Comparison of ENCODE assay signal across 9 cellular contexts in genomic region chr1:241302024-241302423, GRCh38. TPM values are rescaled to one million over a fixed set of nuclear protein-coding genes. Genes with fewer than 3 reads are reported as not detected.
"Had no signal": no experiment of that assay in that cellular context is flagged by ENCODE, and none has a peak within 500 bp of the region (broad histone marks: within the 10 kb centered on the region; RNA-seq: fewer than 3 reads in every experiment).

No MANE protein-coding gene starts in this region.

RNA-seq across cellular contexts. Expression of gene RGS7, which starts 55.0 kb away (rescaled TPM):
- total RNA-seq: activated CD4-positive, alpha-beta memory T cell treated with anti-CD3 and anti-CD28 coated beads, Interleukin-2, amount 10 ng/mL, durations not matched to agents 7 days and 5 days; activated CD4-positive, alpha-beta T cell treated with anti-CD3 and anti-CD28 coated beads, Interleukin-2, amount 10 ng/mL, durations not matched to agents 7 days and 5 days; activated naive CD4-positive, alpha-beta T cell treated with anti-CD3 and anti-CD28 coated beads, Interleukin-2, amount 50 U/mL, for 72 hours; activated naive CD8-positive, alpha-beta T cell treated with anti-CD3 and anti-CD28 coated beads, Interleukin-2, amount 10 ng/mL, durations not matched to agents 7 days and 5 days; activated T-cell treated with anti-CD3 and anti-CD28 coated beads, Interleukin-2, amount 50 U/mL, for 72 hours; ascending aorta; cardiac muscle cell; esophagus squamous epithelium; T-helper 1 cell treated with Interleukin-12 subunit alpha and Interleukin-12 subunit beta and Interleukin-4 antibody, amounts not matched to agents 30 ng/mL and 1 ng/mL, for 36 hours had no signal
- polyA plus RNA-seq: cardiac muscle cell had no signal
